In genomic region chr20:23632711-23633573, GRCh38 we compare ENCODE assay signal across 28 cellular contexts. TPM values are rescaled to one million over a fixed set of nuclear protein-coding genes. Genes with fewer than 3 reads are reported as not detected.
"Had no signal": no experiment of that assay in that cellular context is flagged by ENCODE, and none has a peak within 500 bp of the region (broad histone marks: within the 10 kb centered on the region; RNA-seq: fewer than 3 reads in every experiment).

No MANE protein-coding gene starts in this region.

- H3K27ac Mint-ChIP-seq: activated CD4-positive, alpha-beta T cell treated with anti-CD3 and anti-CD28 coated beads, Interleukin-2, amount 10 ng/mL, durations not matched to agents 24 days and 14 days; activated CD8-positive, alpha-beta T cell treated with anti-CD3 and anti-CD28 coated beads, Interleukin-2, amount 10 ng/mL, durations not matched to agents 7 days and 5 days; activated naive CD4-positive, alpha-beta T cell treated with anti-CD3 and anti-CD28 coated beads for 36 hours; activated naive CD8-positive, alpha-beta T cell treated with anti-CD3 and anti-CD28 coated beads, Interleukin-2, amount 50 U/mL, for 24 hours; memory B cell; naive B cell; T-cell had no signal

- ATAC-seq: activated CD8-positive, alpha-beta T cell treated with anti-CD3 and anti-CD28 coated beads, Interleukin-2, amount 10 ng/mL, durations not matched to agents 7 days and 5 days; activated naive CD8-positive, alpha-beta T cell treated with anti-CD3 and anti-CD28 coated beads, Interleukin-2, amount 50 U/mL, for 24 hours; activated T-cell treated with anti-CD3 and anti-CD28 coated beads, Interleukin-2, amount 50 U/mL, for 4 hours; SK-N-SH treated with all-trans-retinoic acid at 6 μM for 48 hours; T-cell had no signal

- DNase-seq: activated CD4-positive, alpha-beta T cell treated with anti-CD3 and anti-CD28 coated beads, Interleukin-2, amount 10 ng/mL, durations not matched to agents 24 days and 14 days; activated CD4-positive, CD25-positive, alpha-beta regulatory T cell; activated CD8-positive, alpha-beta T cell treated with anti-CD3 and anti-CD28 coated beads, Interleukin-2, amount 10 ng/mL, durations not matched to agents 7 days and 5 days; activated naive CD4-positive, alpha-beta T cell treated with anti-CD3 and anti-CD28 coated beads for 36 hours; activated naive CD8-positive, alpha-beta T cell treated with anti-CD3 and anti-CD28 coated beads, Interleukin-2, amount 50 U/mL, for 24 hours; activated T-cell treated with anti-CD3 and anti-CD28 coated beads, Interleukin-2, amount 50 U/mL, for 4 hours; aorta; cerebellar nuclear complex; cortex of kidney; effector CD8-positive, alpha-beta T cell; foreskin fibroblast; left lung; naive B cell; pancreas; stimulated activated CD4-positive, alpha-beta T cell treated with anti-CD3 and anti-CD28 coated beads, Interleukin-12 subunit alpha, Interleukin-12 subunit beta, amount 100 ng/mL, for 4 hours; stimulated activated CD4-positive, alpha-beta T cell treated with anti-CD3 and anti-CD28 coated beads, Interleukin-1b, Interleukin-23, amount 100 ng/mL, for 48 hours; stimulated activated CD8-positive, alpha-beta memory T cell treated with anti-CD3 and anti-CD28 coated beads, Interleukin-4, amount 100 ng/mL, for 48 hours; stimulated activated naive CD4-positive, alpha-beta T cell treated with Interleukin-2 at 50 U/mL for 16 hours; T-cell; T-helper 9 cell had no signal

- H3K9me3 ChIP-seq: left lung, pancreas, tibial artery had no signal

- H3K27me3 ChIP-seq: pancreas, tibial artery had no signal

- H3K4me3 Mint-ChIP-seq: activated CD4-positive, alpha-beta T cell treated with anti-CD3 and anti-CD28 coated beads, Interleukin-2, amount 10 ng/mL, durations not matched to agents 24 days and 14 days; activated CD8-positive, alpha-beta T cell treated with anti-CD3 and anti-CD28 coated beads, Interleukin-2, amount 10 ng/mL, durations not matched to agents 7 days and 5 days; activated naive CD4-positive, alpha-beta T cell treated with anti-CD3 and anti-CD28 coated beads for 36 hours; activated naive CD8-positive, alpha-beta T cell treated with anti-CD3 and anti-CD28 coated beads, Interleukin-2, amount 50 U/mL, for 24 hours; activated T-cell treated with anti-CD3 and anti-CD28 coated beads, Interleukin-2, amount 50 U/mL, for 4 hours; memory B cell; T-cell had no signal

- H3K27ac ChIP-seq: left lung, pancreas had no signal

- H3K9me3 Mint-ChIP-seq: activated CD4-positive, alpha-beta T cell treated with anti-CD3 and anti-CD28 coated beads, Interleukin-2, amount 10 ng/mL, durations not matched to agents 24 days and 14 days; activated naive CD4-positive, alpha-beta T cell treated with anti-CD3 and anti-CD28 coated beads for 36 hours; activated naive CD8-positive, alpha-beta T cell treated with anti-CD3 and anti-CD28 coated beads, Interleukin-2, amount 50 U/mL, for 24 hours; activated T-cell treated with anti-CD3 and anti-CD28 coated beads, Interleukin-2, amount 50 U/mL, for 4 hours; naive B cell; T-cell had no signal

- H3K4me3 ChIP-seq: left lung, pancreas, tibial artery had no signal

- H3K36me3 Mint-ChIP-seq: memory B cell, naive B cell, T-cell had no signal

RNA-seq across cellular contexts. Expression of gene CST9, which starts 27.2 kb away (rescaled TPM):
- total RNA-seq: activated CD4-positive, alpha-beta T cell treated with anti-CD3 and anti-CD28 coated beads, Interleukin-2, amount 10 ng/mL, durations not matched to agents 24 days and 14 days; activated CD8-positive, alpha-beta T cell treated with anti-CD3 and anti-CD28 coated beads, Interleukin-2, amount 10 ng/mL, durations not matched to agents 7 days and 5 days; activated naive CD4-positive, alpha-beta T cell treated with anti-CD3 and anti-CD28 coated beads for 36 hours; activated T-cell treated with anti-CD3 and anti-CD28 coated beads, Interleukin-2, amount 50 U/mL, for 4 hours; aorta; endothelial cell of umbilical vein; kidney epithelial cell; left lung; mononuclear cell; pancreas; subcutaneous adipose tissue; T-cell; urinary bladder had no signal

RNA-seq across cellular contexts. Expression of gene CST4, which starts 55.9 kb away (rescaled TPM):
- total RNA-seq: activated CD4-positive, alpha-beta T cell treated with anti-CD3 and anti-CD28 coated beads, Interleukin-2, amount 10 ng/mL, durations not matched to agents 24 days and 14 days; activated CD8-positive, alpha-beta T cell treated with anti-CD3 and anti-CD28 coated beads, Interleukin-2, amount 10 ng/mL, durations not matched to agents 7 days and 5 days; activated naive CD4-positive, alpha-beta T cell treated with anti-CD3 and anti-CD28 coated beads for 36 hours; activated T-cell treated with anti-CD3 and anti-CD28 coated beads, Interleukin-2, amount 50 U/mL, for 4 hours; aorta; endothelial cell of umbilical vein; kidney epithelial cell; left lung; mononuclear cell; pancreas; subcutaneous adipose tissue; T-cell; urinary bladder had no signal
